In genomic region chr4:67714955-67715354, GRCh38 we compare ENCODE assay signal across 30 cellular contexts. TPM values are rescaled to one million over a fixed set of nuclear protein-coding genes. Genes with fewer than 3 reads are reported as not detected.
DNase-seq lines count a peak whose midpoint lies in the region; ATAC-seq, FAIRE-seq and TF ChIP-seq lines count a peak whose summit lies in the region.
"Had no signal": no experiment of that assay in that cellular context is flagged by ENCODE, and none has a peak within 500 bp of the region (broad histone marks: within the 10 kb centered on the region; RNA-seq: fewer than 3 reads in every experiment).

No MANE protein-coding gene starts in this region.

- H3K9me3 ChIP-seq in K562 (replicated peaks; ENCODE audit: control insufficient read depth, insufficient read depth, low read depth, low read length): no peaks in the 10 kb centered on the region
- no peaks in the 10 kb centered on the region for H3K9me3 ChIP-seq in smooth muscle cell (replicated peaks; ENCODE audit: low read depth)
- no peaks in the 10 kb centered on the region for H3K9me3 ChIP-seq in prostate gland
- H3K9me3 ChIP-seq: heart right ventricle, psoas muscle, sigmoid colon had no signal

- TF ChIP-seq POLR2A in K562 (conservative IDR thresholded peaks at IDR 0.05): no peak
- no peak for TF ChIP-seq POLR2A in prostate gland (IDR thresholded peaks at IDR 0.05)

- FAIRE-seq in K562 (lab: Jason Lieb, UNC): no peak

- peaks cover 7% of the 10 kb centered on the region; the same call in 1 of the 2 replicates for H4K20me1 ChIP-seq in K562 (replicated peaks; ENCODE audit: control insufficient read depth, insufficient read depth, low read length)
- H4K20me1 ChIP-seq in smooth muscle cell (ENCODE audit: low read depth): no peaks in the 10 kb centered on the region

- no TSS peak for BruUV-seq in K562 (replicated peaks; lab: Mats Ljungman, UMichigan)

- H3K9me1 ChIP-seq in K562 (ENCODE audit: control insufficient read depth, insufficient read depth, low read length): no peaks in the 10 kb centered on the region

- WGBS in K562 (ENCODE audit: insufficient coverage, low coverage, missing lambda C conversion rate): 62% methylated on average over 5 of the region's 6 CpGs
- WGBS in smooth muscle cell (ENCODE audit: low lambda C conversion rate): 90% methylated on average over 6 of the region's 6 CpGs
- 97% methylated on average over 6 of the region's 6 CpGs for WGBS in prostate gland

- H2AFZ ChIP-seq in K562 (ENCODE audit: low read depth, low read length) (no peak overlapping the region), smooth muscle cell (ENCODE audit: low read depth) (no peak overlapping the region)

- POLR2A ChIA-PET in K562 (lab: Yijun Ruan, JAX): interaction anchor here (0.6 to 3.1 kb wide), 4 partner anchors 11 to 17 kb away, joined by 3 to 13 read pairs (median 8); partner anchors contain the start of gene UBA6

- DNase-seq in GM06990 (ENCODE audit: extremely low read depth, insufficient read length): no peak
- DNase-seq in M059J (ENCODE audit: low read depth): peak; percentile 11
- DNase-seq in K562 (ENCODE audit: extremely low read depth in 1 of 4, low spot score in 3 of 4): peak in 1 of 4 experiments; percentile 53
- no peak for DNase-seq in smooth muscle cell (lab: John Stamatoyannopoulos, UW; ENCODE audit: unreplicated experiment)
- no peak for DNase-seq in prostate gland (ENCODE audit: low spot score)
- DNase-seq in NK-92 treated with Interleukin-12 subunit alpha and Interleukin-12 subunit beta, amount 100 ng/mL, for 24 hours (lab: John Stamatoyannopoulos, UW): no peak
- DNase-seq: activated CD4-positive, alpha-beta T cell treated with anti-CD3 and anti-CD28 coated beads, Interleukin-2, amount 50 U/mL, for 1 hour; activated naive CD4-positive, alpha-beta T cell treated with Interleukin-2 at 50 U/mL for 16 hours; caudate nucleus; effector memory CD8-positive, alpha-beta T cell; foreskin melanocyte; heart right ventricle; kidney glomerular epithelial cell; naive thymus-derived CD8-positive, alpha-beta T cell; NCI-H1092; NCI-H187; NCI-H2171; nucleus accumbens; psoas muscle; sigmoid colon; T1000 had no signal

- peaks cover 35 to 50% of the 10 kb centered on the region in 2 experiments for H3K4me1 ChIP-seq in K562 (replicated peaks in 1 of 2; ENCODE audit: control insufficient read depth in 2 of 2, insufficient read depth in 2 of 2, low read length in 2 of 2)
- H3K4me1 ChIP-seq in smooth muscle cell (ENCODE audit: low read depth): peaks cover 15% of the 10 kb centered on the region
- H3K4me1 ChIP-seq in prostate gland (replicated peaks): peaks cover 6% of the 10 kb centered on the region
- H3K4me1 ChIP-seq: psoas muscle, sigmoid colon had no signal

- no peaks in the 10 kb centered on the region for H3K27me3 ChIP-seq in GM06990 (replicated peaks; ENCODE audit: control insufficient read depth, insufficient read depth, low read length)
- no peaks in the 10 kb centered on the region for H3K27me3 ChIP-seq in K562 (ENCODE audit: control insufficient read depth in 2 of 2, insufficient read depth in 2 of 2, low read length in 2 of 2)
- no peaks in the 10 kb centered on the region for H3K27me3 ChIP-seq in smooth muscle cell (ENCODE audit: low read depth)
- no peaks in the 10 kb centered on the region for H3K27me3 ChIP-seq in prostate gland (replicated peaks; ENCODE audit: insufficient read depth)
- H3K27me3 ChIP-seq: BLaER1 treated with 17β-estradiol and CSF1 and Interleukin-3, amounts not matched to agents 10 nM and 100 nM; heart right ventricle; sigmoid colon had no signal

- H3F3A ChIP-seq in smooth muscle cell (ENCODE audit: low read depth): peaks cover 15% of the 10 kb centered on the region

- H3K36me3 ChIP-seq in GM06990 (ENCODE audit: control insufficient read depth, insufficient read depth, low read length): peaks cover 4% of the 10 kb centered on the region
- H3K36me3 ChIP-seq in K562 (ENCODE audit: control insufficient read depth, insufficient read depth, low read length): peaks cover 20% of the 10 kb centered on the region; the same call in 2 of the 3 replicates
- no peaks in the 10 kb centered on the region for H3K36me3 ChIP-seq in smooth muscle cell (ENCODE audit: low read depth)
- H3K36me3 ChIP-seq in prostate gland: no peaks in the 10 kb centered on the region
- H3K36me3 ChIP-seq: sigmoid colon had no signal

- peak; percentile 11 for TF ChIP-seq CTCF in GM06990 (IDR thresholded peaks at IDR 0.05; ENCODE audit: insufficient read depth, low read length, poor library complexity, severe bottlenecking)
- TF ChIP-seq CTCF in K562 (IDR thresholded peaks at IDR 0.05 in 2 of 3, conservative IDR thresholded peaks at IDR 0.05 in 1 of 3; ENCODE audit: insufficient read depth in 2 of 3, low read depth in 1 of 3, low read length in 3 of 3): peak; percentile 46 to 58 (median 52); a peak in 5 of 6 replicates
- no peak for TF ChIP-seq CTCF in smooth muscle cell (IDR thresholded peaks at IDR 0.05; ENCODE audit: borderline replicate concordance, insufficient read depth, poor library complexity, severe bottlenecking)
- no peak for TF ChIP-seq CTCF in prostate gland (IDR thresholded peaks at IDR 0.05)

- H3K79me2 ChIP-seq in K562 (ENCODE audit: control insufficient read depth, insufficient read depth, low read length) (peaks cover 89% of the 10 kb centered on the region), smooth muscle cell (ENCODE audit: low read depth) (peaks cover 1% of the 10 kb centered on the region)

- H3K27ac ChIP-seq in K562 (ENCODE audit: extremely low read depth, low read depth, low read length): peak overlapping the region; percentile 79; the same call in 1 of the 3 replicates
- H3K27ac ChIP-seq in smooth muscle cell (ENCODE audit: low read depth): peak overlapping the region; percentile 83
- H3K27ac ChIP-seq in prostate gland: no peak overlapping the region
- H3K27ac ChIP-seq: heart right ventricle, psoas muscle, sigmoid colon had no signal

- TF ChIP-seq EP300 in K562 (IDR thresholded peaks at IDR 0.05; ENCODE audit: low read length): no peak

- ATAC-seq in K562 (peak; percentile 60), HG02938 (IDR thresholded peaks at IDR 0.05; ENCODE audit: unreplicated experiment) (no peak)
- ATAC-seq: effector memory CD8-positive, alpha-beta T cell; naive thymus-derived CD8-positive, alpha-beta T cell; psoas muscle had no signal

- H3K4me2 ChIP-seq in K562 (ENCODE audit: insufficient read depth, low read length) (no peak overlapping the region), smooth muscle cell (no peak overlapping the region)

- CTCF ChIA-PET in K562 (lab: Yijun Ruan, JAX; ENCODE audit: low intra/inter-chr PET ratio): no interaction called here

- H3K4me3 ChIP-seq in GM06990 (replicated peaks; ENCODE audit: low read depth, low read length) (no peak overlapping the region), K562 (no peak overlapping the region), smooth muscle cell (no peak overlapping the region), prostate gland (no peak overlapping the region)
- H3K4me3 ChIP-seq: BLaER1 treated with 17β-estradiol and CSF1 and Interleukin-3, amounts not matched to agents 10 nM and 100 nM; heart right ventricle; psoas muscle; sigmoid colon had no signal

- intact Hi-C loops in K562 (cut with micrococcal nuclease) (no loop called here), prostate gland (cut with DNase I) (no loop called here)

- peak in 1 of 2 experiments; percentile 39; a peak in 2 of 4 replicates for TF ChIP-seq RAD21 in K562 (CRISPR knock-in tag; conservative IDR thresholded peaks at IDR 0.05 in 1 of 2, IDR thresholded peaks at IDR 0.05 in 1 of 2)

- peak overlapping the region in 1 of 2 experiments; percentile 31; a peak in 1 of 4 replicates for H3K9ac ChIP-seq in K562 (ENCODE audit: insufficient read depth in 1 of 2, low read depth in 2 of 2, low read length in 2 of 2)
- no peak overlapping the region for H3K9ac ChIP-seq in smooth muscle cell (ENCODE audit: low read depth)

- in situ Hi-C loops in K562 (cut with MboI): no loop called here

RNA-seq across cellular contexts. Expression of gene UBA6, which starts 14.0 kb away (rescaled TPM):
- 89.4 and 132 TPM in 2 replicates for total RNA-seq in M059J (2014; rRNA removed; shearing (Covaris generic))
- 163 and 411 TPM in 2 replicates for total RNA-seq in K562 (2011; cell fraction: chromatin; rRNA removed; ENCODE audit: low replicate concordance)
- 67.7 and 84.2 TPM in 2 replicates for total RNA-seq in K562 (2011; cell fraction: nucleolus; rRNA removed)
- total RNA-seq in K562 (2011; cell fraction: nucleoplasm; rRNA removed): 91.1 and 113 TPM in 2 replicates
- total RNA-seq in K562 (2014; rRNA removed): 51.5 and 102 TPM in 2 replicates
- total RNA-seq in K562 (2014; rRNA removed; fragmentation: Illumina TruSeq; extraction: Trizol): 135 and 170 TPM in 2 replicates
- total RNA-seq in K562 (2015; rRNA removed; fragmentation: Illumina TruSeq; extraction: Trizol): 94.6 and 96.0 TPM in 2 replicates
- total RNA-seq in K562 (2021): 130 and 132 TPM in 2 replicates
- 109 and 139 TPM in 2 replicates for polyA plus RNA-seq in K562 (2011; rRNA removed)
- polyA plus RNA-seq in K562 (2011; cell fraction: cytosol; rRNA removed): 24.6 and 47.1 TPM in 2 replicates
- 96.1 and 134 TPM in 2 replicates for polyA plus RNA-seq in K562 (2011; cell fraction: nucleus; rRNA removed)
- 34.3 and 69.1 TPM in 2 replicates for polyA plus RNA-seq in K562 (2012)
- polyA plus RNA-seq in K562 (2014; fragmentation: Illumina TruSeq; extraction: Trizol): 73.2 and 86.6 TPM in 2 replicates
- polyA plus RNA-seq in K562 (2014; fragmentation: Nextera tagmentation; extraction: Ambion mirVana): 10 to 100 TPM; 22.9 to 30.1 TPM
- 39.8 and 42.8 TPM in 2 replicates for polyA plus RNA-seq in K562 (2014; rRNA removed)
- 750 and 759 TPM in 2 replicates for polyA minus RNA-seq in K562 (2011; rRNA and poly(A)+ RNA removed)
- 145 and 199 TPM in 2 replicates for polyA minus RNA-seq in K562 (2011; cell fraction: cytosol; rRNA and poly(A)+ RNA removed)
- polyA minus RNA-seq in K562 (2011; cell fraction: nucleus; rRNA and poly(A)+ RNA removed): 123 and 152 TPM in 2 replicates
- 252 and 271 TPM in 2 replicates for total RNA-seq in smooth muscle cell
- polyA plus RNA-seq in smooth muscle cell: 15.7 and 17.0 TPM in 2 replicates
- total RNA-seq in prostate gland: 100 to 1,000 TPM in 1 of 2 donors, 10 to 100 TPM in 1; 56.0 to 130 TPM

RNA-seq across cellular contexts. Expression of gene GNRHR, which starts 39.2 kb away (rescaled TPM):
- not detected in 2 replicates for total RNA-seq in M059J (2014; rRNA removed; shearing (Covaris generic))
- not detected in 2 replicates for total RNA-seq in K562 (2011; cell fraction: chromatin; rRNA removed; ENCODE audit: low replicate concordance)
- total RNA-seq in K562 (2011; cell fraction: nucleolus; rRNA removed): not detected in 2 replicates
- total RNA-seq in K562 (2011; cell fraction: nucleoplasm; rRNA removed): not detected in 2 replicates
- not detected in 2 replicates for total RNA-seq in K562 (2014; rRNA removed)
- not detected in 2 replicates for total RNA-seq in K562 (2014; rRNA removed; fragmentation: Illumina TruSeq; extraction: Trizol)
- total RNA-seq in K562 (2015; rRNA removed; fragmentation: Illumina TruSeq; extraction: Trizol): not detected in 2 replicates
- total RNA-seq in K562 (2021): not detected in 2 replicates
- not detected in 2 replicates for polyA plus RNA-seq in K562 (2011; rRNA removed)
- not detected in 2 replicates for polyA plus RNA-seq in K562 (2011; cell fraction: cytosol; rRNA removed)
- polyA plus RNA-seq in K562 (2011; cell fraction: nucleus; rRNA removed): not detected in 2 replicates
- polyA plus RNA-seq in K562 (2012): 0.17 and 0.25 TPM in 2 replicates
- not detected in 2 replicates for polyA plus RNA-seq in K562 (2014; fragmentation: Illumina TruSeq; extraction: Trizol)
- polyA plus RNA-seq in K562 (2014; fragmentation: Nextera tagmentation; extraction: Ambion mirVana): under 1 TPM; 0.06 to 0.13 TPM
- polyA plus RNA-seq in K562 (2014; rRNA removed): not detected in 2 replicates
- not detected in 2 replicates for polyA minus RNA-seq in K562 (2011; rRNA and poly(A)+ RNA removed)
- polyA minus RNA-seq in K562 (2011; cell fraction: cytosol; rRNA and poly(A)+ RNA removed): not detected in 2 replicates
- polyA minus RNA-seq in K562 (2011; cell fraction: nucleus; rRNA and poly(A)+ RNA removed): not detected in 2 replicates
- total RNA-seq in smooth muscle cell: 0.22 and 0.27 TPM in 2 replicates
- polyA plus RNA-seq in smooth muscle cell: not detected in 2 replicates
- total RNA-seq in prostate gland: not detected
- total RNA-seq: activated T-cell treated with anti-CD3 and anti-CD28 coated beads, Interleukin-2, amount 50 U/mL, for 72 hours; G401; heart right ventricle; lower leg skin; naive thymus-derived CD8-positive, alpha-beta T cell; NCI-H460; psoas muscle; sigmoid colon; subcutaneous adipose tissue had no signal
- polyA plus RNA-seq: adipose tissue; heart right ventricle; IgD-negative memory B cell; naive thymus-derived CD8-positive, alpha-beta T cell; psoas muscle; sigmoid colon had no signal

Comparison
In these comparisons a context has a peak if more than half of its experiments do, and no peak if none do; other contexts are left out.
1. CTCF ChIP-seq: peak in GM06990 (single experiment) and K562 (3 of 3); none in smooth muscle cell (single experiment) and prostate gland (0 of 4).
2. H3K27ac ChIP-seq: peak in K562 (single experiment) and smooth muscle cell (single experiment); none in prostate gland (0 of 2).